9 cellular contexts compared by ENCODE assay signal in genomic region chr3:142844339-142844977, GRCh38. TPM values are rescaled to one million over a fixed set of nuclear protein-coding genes. Genes with fewer than 3 reads are reported as not detected.
DNase-seq lines count a peak whose midpoint lies in the region; ATAC-seq and TF ChIP-seq lines count a peak whose summit lies in the region.
"Had no signal": no experiment of that assay in that cellular context is flagged by ENCODE, and none has a peak within 500 bp of the region (broad histone marks: within the 10 kb centered on the region; RNA-seq: fewer than 3 reads in every experiment).

No MANE protein-coding gene starts in this region.

- H3K27ac Mint-ChIP-seq in activated CD8-positive, alpha-beta T cell treated with anti-CD3 and anti-CD28 coated beads, Interleukin-2, amount 10 ng/mL, durations not matched to agents 7 days and 5 days: no peak overlapping the region
- H3K27ac Mint-ChIP-seq: IgD-negative memory B cell had no signal

- peak; percentile 64 to 71 for TF ChIP-seq RAD21 in liver (IDR thresholded peaks at IDR 0.05)

- H3K4me3 Mint-ChIP-seq in activated CD8-positive, alpha-beta T cell treated with anti-CD3 and anti-CD28 coated beads, Interleukin-2, amount 10 ng/mL, durations not matched to agents 7 days and 5 days: no peak overlapping the region
- H3K4me3 Mint-ChIP-seq: IgD-negative memory B cell had no signal

- no peak overlapping the region for H2AFZ ChIP-seq in KMS-11 (ENCODE audit: low read depth)

- CTCF ChIA-PET in activated CD8-positive, alpha-beta T cell treated with anti-CD3 and anti-CD28 coated beads, Interleukin-2, amount 10 ng/mL, durations not matched to agents 7 days and 5 days (lab: Charles Lee): interaction anchor here (1.1 to 2.0 kb wide), 4 partner anchors 9 to 234 kb away, joined by 3 to 10 read pairs (median 4); no protein-coding TSS in a partner anchor

- H3K9ac ChIP-seq in KMS-11 (no peak overlapping the region), liver (ENCODE audit: low read depth in 1 of 2, low read length in 2 of 2) (no peak overlapping the region)

- H4K20me1 ChIP-seq in KMS-11 (ENCODE audit: insufficient read depth): no peaks in the 10 kb centered on the region

- peak; percentile 28 for DNase-seq in AG09309 (ENCODE audit: low read depth)
- DNase-seq in activated CD8-positive, alpha-beta T cell treated with anti-CD3 and anti-CD28 coated beads, Interleukin-2, amount 10 ng/mL, durations not matched to agents 7 days and 5 days: peak; percentile 27
- no peak for DNase-seq in stimulated activated CD4-positive, alpha-beta T cell treated with anti-CD3 and anti-CD28 coated beads, Interleukin-1b, Interleukin-23, amount 100 ng/mL, for 48 hours
- no peak for DNase-seq in stimulated activated naive CD4-positive, alpha-beta T cell (lab: John Stamatoyannopoulos, UW)

- ATAC-seq in activated CD8-positive, alpha-beta T cell treated with anti-CD3 and anti-CD28 coated beads, Interleukin-2, amount 10 ng/mL, durations not matched to agents 7 days and 5 days: no peak
- no peak for ATAC-seq in HG02938 (IDR thresholded peaks at IDR 0.05; ENCODE audit: unreplicated experiment)

- H3K9me3 ChIP-seq in liver (ENCODE audit: control insufficient read depth in 4 of 4, low read length in 3 of 4): no peaks in the 10 kb centered on the region

- no peaks in the 10 kb centered on the region for H3K36me3 Mint-ChIP-seq in activated CD8-positive, alpha-beta T cell treated with anti-CD3 and anti-CD28 coated beads, Interleukin-2, amount 10 ng/mL, durations not matched to agents 7 days and 5 days (ENCODE audit: low read depth)
- H3K36me3 Mint-ChIP-seq: IgD-negative memory B cell had no signal

- no peak overlapping the region for H3K27ac ChIP-seq in KMS-11
- H3K27ac ChIP-seq in liver (ENCODE audit: low read depth in 1 of 2, low read length in 2 of 2): no peak overlapping the region

- H3K27me3 Mint-ChIP-seq in activated CD8-positive, alpha-beta T cell treated with anti-CD3 and anti-CD28 coated beads, Interleukin-2, amount 10 ng/mL, durations not matched to agents 7 days and 5 days (ENCODE audit: low read depth): peaks cover 11% of the 10 kb centered on the region

- no peaks in the 10 kb centered on the region for H3K79me2 ChIP-seq in KMS-11 (ENCODE audit: insufficient read depth, low read depth)

- TF ChIP-seq CTCF in AG09309 (IDR thresholded peaks at IDR 0.05; ENCODE audit: control insufficient read depth, insufficient read depth, low read depth, low read length, missing control alignments) (peak; percentile 63), GM12874 (IDR thresholded peaks at IDR 0.05; ENCODE audit: insufficient read depth, low read depth, low read length) (peak; percentile 39; the same call in 1 of the 2 replicates), KMS-11 (conservative IDR thresholded peaks at IDR 0.05; ENCODE audit: low read depth, low read length) (peak; percentile 73), liver (IDR thresholded peaks at IDR 0.05; ENCODE audit: low read depth, low read length, missing input control) (peak; percentile 32)

- H3K9me3 Mint-ChIP-seq in activated CD8-positive, alpha-beta T cell treated with anti-CD3 and anti-CD28 coated beads, Interleukin-2, amount 10 ng/mL, durations not matched to agents 7 days and 5 days (ENCODE audit: insufficient read depth): no peaks in the 10 kb centered on the region

- POLR2A ChIA-PET in activated CD8-positive, alpha-beta T cell treated with anti-CD3 and anti-CD28 coated beads, Interleukin-2, amount 10 ng/mL, durations not matched to agents 7 days and 5 days (lab: Charles Lee): no interaction called here

- no peaks in the 10 kb centered on the region for H3K4me1 Mint-ChIP-seq in activated CD8-positive, alpha-beta T cell treated with anti-CD3 and anti-CD28 coated beads, Interleukin-2, amount 10 ng/mL, durations not matched to agents 7 days and 5 days (ENCODE audit: low read depth)
- H3K4me1 Mint-ChIP-seq: IgD-negative memory B cell had no signal

- 68% methylated on average over 4 of the region's 4 CpGs for WGBS in liver

- H3K4me2 ChIP-seq in KMS-11: no peak overlapping the region

- no peaks in the 10 kb centered on the region for H3K27me3 ChIP-seq in KMS-11 (ENCODE audit: insufficient read depth, low read depth)
- H3K27me3 ChIP-seq in liver (ENCODE audit: control insufficient read depth in 4 of 4, insufficient read depth in 4 of 4, low read length in 3 of 4): no peaks in the 10 kb centered on the region

- no peak overlapping the region for H3K4me3 ChIP-seq in AG09309 (ENCODE audit: control insufficient read depth, low read depth, low read length)
- no peak overlapping the region for H3K4me3 ChIP-seq in KMS-11 (IDR thresholded peaks at IDR 0.05; ENCODE audit: insufficient read depth, low read depth, low read length)
- H3K4me3 ChIP-seq in liver (ENCODE audit: low read depth in 1 of 3, low read length in 3 of 3): no peak overlapping the region

- H3K4me1 ChIP-seq in KMS-11 (ENCODE audit: low read depth, poor library complexity, severe bottlenecking) (no peaks in the 10 kb centered on the region), liver (ENCODE audit: control insufficient read depth in 4 of 4, insufficient read depth in 4 of 4, low read length in 3 of 4) (peaks cover 4 to 19% (median 14%) of the 10 kb centered on the region in 4 donors)

- H3K36me3 ChIP-seq in KMS-11 (ENCODE audit: insufficient read depth): no peaks in the 10 kb centered on the region
- peaks cover 0 to 4% (median 0%) of the 10 kb centered on the region in 4 donors for H3K36me3 ChIP-seq in liver (ENCODE audit: control insufficient read depth in 4 of 4, insufficient read depth in 3 of 4, low read depth in 1 of 4, low read length in 3 of 4)

TF ChIP-seq in liver, 16 proteins besides CTCF, POLR2A, EP300 and RAD21:
- TF ChIP-seq GABPA (IDR thresholded peaks at IDR 0.05 in 1 of 2, conservative IDR thresholded peaks at IDR 0.05 in 1 of 2) (no peak), TAF1 (conservative IDR thresholded peaks at IDR 0.05) (no peak), EGR1 (IDR thresholded peaks at IDR 0.05; ENCODE audit: low read depth in 2 of 2) (no peak), RXRA (IDR thresholded peaks at IDR 0.05) (no peak), YY1 (IDR thresholded peaks at IDR 0.05) (peak; percentile 13)

RNA-seq across cellular contexts. Expression of gene PCOLCE2, which starts 44.4 kb away (rescaled TPM):
- not detected for total RNA-seq in activated CD8-positive, alpha-beta T cell treated with anti-CD3 and anti-CD28 coated beads, Interleukin-2, amount 10 ng/mL, durations not matched to agents 7 days and 5 days
- 10 to 100 TPM; 16.1 to 17.2 TPM for total RNA-seq in liver
- polyA plus RNA-seq in liver: 10 to 100 TPM in 1 of 2 donors, 1 to 10 TPM in 1; 9.1 to 10.4 TPM
- polyA plus RNA-seq: IgD-negative memory B cell had no signal

Comparison
In these comparisons a context has a peak if more than half of its experiments do, and no peak if none do; other contexts are left out.
1. DNase-seq: peak in AG09309 (single experiment) and activated CD8-positive, alpha-beta T cell treated with anti-CD3 and anti-CD28 coated beads, Interleukin-2, amount 10 ng/mL, durations not matched to agents 7 days and 5 days (single experiment); none in stimulated activated CD4-positive, alpha-beta T cell treated with anti-CD3 and anti-CD28 coated beads, Interleukin-1b, Interleukin-23, amount 100 ng/mL, for 48 hours (single experiment) and stimulated activated naive CD4-positive, alpha-beta T cell (0 of 6).
2. RNA of gene PCOLCE2, which starts 44.4 kb away (total RNA-seq): 16.1 to 17.2 TPM in liver; not detected in activated CD8-positive, alpha-beta T cell treated with anti-CD3 and anti-CD28 coated beads, Interleukin-2, amount 10 ng/mL, durations not matched to agents 7 days and 5 days; every median in the first group is over 10 times any median in the second.
3. Peak in every context shown above with its lines, with median percentiles within 50 percentile points of each other: CTCF ChIP-seq.